Comparison of ENCODE assay signal across 25 cellular contexts in the genomic region with DNA sequence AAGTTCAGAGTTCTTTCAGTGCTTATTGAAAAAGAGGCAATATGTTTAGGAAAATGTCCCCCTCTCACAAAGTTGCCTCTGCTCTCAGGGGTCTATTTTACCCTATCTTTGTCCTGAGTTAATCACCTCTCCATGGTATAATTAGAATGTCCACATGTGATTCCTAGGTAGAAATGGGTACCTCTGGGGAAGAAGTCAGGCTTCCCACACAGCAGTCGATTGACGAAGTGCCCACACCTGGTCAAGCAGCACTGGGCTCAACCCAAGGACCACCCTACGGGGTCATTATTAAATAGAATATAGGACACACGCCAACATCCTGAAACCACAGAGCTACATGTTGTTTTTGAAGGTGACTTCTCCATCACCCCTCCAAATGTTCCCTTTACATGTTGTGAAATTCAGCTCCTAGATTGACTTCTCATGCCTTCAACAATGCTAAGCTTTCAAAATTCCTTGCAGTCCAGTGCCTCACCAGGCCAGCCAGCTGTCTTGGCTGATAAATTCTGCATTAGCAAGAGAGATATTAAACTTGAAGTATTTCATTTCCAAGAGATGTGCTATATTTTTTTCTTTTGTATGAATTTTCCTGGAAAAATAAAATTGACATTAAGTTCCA. TPM values are rescaled to one million over a fixed set of nuclear protein-coding genes. Genes with fewer than 3 reads are reported as not detected.
"Had no signal": no experiment of that assay in that cellular context is flagged by ENCODE, and none has a peak within 500 bp of the region (broad histone marks: within the 10 kb centered on the region; RNA-seq: fewer than 3 reads in every experiment).

No MANE protein-coding gene starts in this region.

- H3K4me1 ChIP-seq: left lung, lower lobe of right lung, pancreas, prostate gland, spleen, suprapubic skin, tibial nerve, vagina had no signal

- ATAC-seq: left colon; left lung; lower lobe of right lung; naive thymus-derived CD8-positive, alpha-beta T cell; pancreas; right cardiac atrium; sciatic nerve; stimulated activated effector memory CD8-positive, alpha-beta T cell treated with anti-CD3 and anti-CD28 coated beads, Interleukin-12 subunit alpha, Interleukin-12 subunit beta, amount 100 ng/mL, for 72 hours had no signal

- H3K27ac ChIP-seq: left lung, lower lobe of right lung, pancreas, prostate gland, spleen, suprapubic skin, thoracic aorta, tibial nerve, vagina had no signal

- H3K36me3 ChIP-seq: left lung, lower lobe of right lung, pancreas, prostate gland, spleen, suprapubic skin, thoracic aorta, tibial nerve, vagina had no signal

- H3K9me3 ChIP-seq: left lung, lower lobe of right lung, pancreas, prostate gland, spleen, suprapubic skin, thoracic aorta, tibial nerve, vagina had no signal

- DNase-seq: hippocampal formation; immature natural killer cell; kidney; left colon; left lung; lower lobe of right lung; mammary epithelial cell; mesenchymal stem cell; naive thymus-derived CD8-positive, alpha-beta T cell; nucleus accumbens; pancreas; posterior cingulate gyrus; retina; right cardiac atrium; small intestine; spleen; stimulated activated CD4-positive, alpha-beta T cell treated with anti-CD3 and anti-CD28 coated beads, Interleukin-4, amount 100 ng/mL, for 24 hours; stimulated activated naive CD4-positive, alpha-beta T cell had no signal

- H3K4me3 ChIP-seq: left lung, lower lobe of right lung, pancreas, prostate gland, spleen, suprapubic skin, thoracic aorta, tibial nerve, vagina had no signal

- H3K27me3 ChIP-seq: left lung, pancreas, tibial nerve, vagina had no signal

RNA-seq across cellular contexts. Expression of a gene that starts 43.6 kb away (rescaled TPM):
- total RNA-seq: naive thymus-derived CD8-positive, alpha-beta T cell had no signal
